ENCODE assay signal across 23 cellular contexts in genomic region chr2:136990316-136990715, GRCh38.
"Had no signal": no experiment of that assay in that cellular context is flagged by ENCODE, and none has a peak within 500 bp of the region (broad histone marks: within the 10 kb centered on the region; RNA-seq: fewer than 3 reads in every experiment).

No MANE protein-coding gene starts in this region.

- DNase-seq: activated B cell treated with CpG ODN at 0.5 μM for 24 hours; activated CD4-positive, alpha-beta T cell treated with anti-CD3 and anti-CD28 coated beads for 48 hours; activated CD4-positive, alpha-beta T cell treated with anti-CD3 and anti-CD28 coated beads, Interleukin-2, amount 50 U/mL, for 1 hour; activated CD4-positive, alpha-beta T cell treated with anti-CD3 and anti-CD28 coated beads, Interleukin-2, amount 50 U/mL, for 48 hours; activated CD8-positive, alpha-beta memory T cell treated with anti-CD3 and anti-CD28 coated beads for 24 hours; activated CD8-positive, alpha-beta T cell treated with anti-CD3 and anti-CD28 coated beads for 36 hours; activated effector memory CD4-positive, alpha-beta T cell treated with Interleukin-2 at 50 U/mL for 16 hours; activated gamma-delta T cell treated with Interleukin-2 at 50 U/mL for 16 hours; activated naive CD4-positive, alpha-beta T cell treated with anti-CD3 and anti-CD28 coated beads, Interleukin-2, amount 50 U/mL, for 16 hours; activated naive CD4-positive, alpha-beta T cell treated with Interleukin-2 at 50 U/mL for 16 hours; activated T-cell treated with anti-CD3 and anti-CD28 coated beads, Interleukin-2, amount 50 U/mL, for 4 hours; amniotic stem cell; anterior cingulate cortex; brain microvascular endothelial cell; colonic mucosa; effector CD8-positive, alpha-beta T cell; esophagus squamous epithelium; foreskin melanocyte; heart left ventricle; T-helper 2 cell had no signal

- ATAC-seq: activated CD4-positive, CD25-positive, alpha-beta regulatory T cell treated with anti-CD3 and anti-CD28 coated beads, Interleukin-2, amount 50 U/mL, for 24 hours; activated CD8-positive, alpha-beta T cell treated with anti-CD3 and anti-CD28 coated beads for 36 hours; activated T-cell treated with anti-CD3 and anti-CD28 coated beads, Interleukin-2, amount 50 U/mL, for 4 hours; activated T-helper 17 cell treated with anti-CD3 and anti-CD28 coated beads, Interleukin-2, amount 50 U/mL, for 72 hours; gastroesophageal sphincter; heart left ventricle had no signal
